Comparison of ENCODE assay signal across 22 cellular contexts in genomic region chr19:19151418-19151817, GRCh38. TPM values are rescaled to one million over a fixed set of nuclear protein-coding genes. Genes with fewer than 3 reads are reported as not detected.
DNase-seq lines count a peak whose midpoint lies in the region; ATAC-seq and TF ChIP-seq lines count a peak whose summit lies in the region.
"Had no signal": no experiment of that assay in that cellular context is flagged by ENCODE, and none has a peak within 500 bp of the region (broad histone marks: within the 10 kb centered on the region; RNA-seq: fewer than 3 reads in every experiment).

No MANE protein-coding gene starts in this region.

- H3K4me3 ChIP-seq in OCI-LY1 (ENCODE audit: low read depth, low read length, poor library complexity, severe bottlenecking), result no peak overlapping the region
- H3K4me3 ChIP-seq in osteoblast (ENCODE audit: insufficient read depth, low read length), result no peak overlapping the region
- H3K4me3 ChIP-seq: esophagus squamous epithelium, upper lobe of left lung had no signal

- H3K9me3 Mint-ChIP-seq in stimulated activated memory B cell treated with anti-CD40 and anti-IgM and Interleukin-4, amounts not matched to agents 10 μg/mL and 1 μg/mL and 100 μg/mL, for 72 hours, result peaks cover 8% of the 10 kb centered on the region
- H3K9me3 Mint-ChIP-seq: activated naive CD4-positive, alpha-beta T cell treated with anti-CD3 and anti-CD28 coated beads for 36 hours; natural killer cell treated with Interleukin-12 subunit alpha and Interleukin-12 subunit beta and Interleukin-15 and Interleukin-18, amount 100 ng/mL, for 72 hours; stimulated activated naive CD8-positive, alpha-beta T cell treated with anti-CD3 and anti-CD28 coated beads, Interleukin-15, amount 100 ng/mL, for 72 hours; T-cell had no signal

- no peak overlapping the region for H3K4me2 ChIP-seq in OCI-LY1 (ENCODE audit: low read length)
- no peak overlapping the region for H3K4me2 ChIP-seq in osteoblast (ENCODE audit: insufficient read depth, low read length)

- TF ChIP-seq CTCF in OCI-LY1 (IDR thresholded peaks at IDR 0.05; ENCODE audit: low read length) (no peak), osteoblast (IDR thresholded peaks at IDR 0.05; ENCODE audit: extremely low read depth, low read depth, low read length) (no peak)

- H3K79me2 ChIP-seq in OCI-LY1 (ENCODE audit: insufficient read depth, low read length), result 0 out of 2 replicates have a peak, but pooled peaks cover 4% of the 10 kb centered on the region
- H3K79me2 ChIP-seq in osteoblast (ENCODE audit: insufficient read depth, low read length), result no peaks in the 10 kb centered on the region

- peaks cover 46% of the 10 kb centered on the region for H3K36me3 Mint-ChIP-seq in stimulated activated memory B cell treated with anti-CD40 and anti-IgM and Interleukin-4, amounts not matched to agents 10 μg/mL and 1 μg/mL and 100 μg/mL, for 72 hours
- H3K36me3 Mint-ChIP-seq: natural killer cell treated with Interleukin-12 subunit alpha and Interleukin-12 subunit beta and Interleukin-15 and Interleukin-18, amount 100 ng/mL, for 72 hours had no signal

- peak overlapping the region; percentile 69 for H3K27ac Mint-ChIP-seq in stimulated activated memory B cell treated with anti-CD40 and anti-IgM and Interleukin-4, amounts not matched to agents 10 μg/mL and 1 μg/mL and 100 μg/mL, for 72 hours
- H3K27ac Mint-ChIP-seq: activated naive CD4-positive, alpha-beta T cell treated with anti-CD3 and anti-CD28 coated beads for 36 hours; natural killer cell treated with Interleukin-12 subunit alpha and Interleukin-12 subunit beta and Interleukin-15 and Interleukin-18, amount 100 ng/mL, for 72 hours; T-cell had no signal

- H3K4me1 ChIP-seq in OCI-LY1 (ENCODE audit: insufficient read depth, low read length, severe bottlenecking) (peaks cover 54% of the 10 kb centered on the region), osteoblast (ENCODE audit: insufficient read depth, low read length) (no peaks in the 10 kb centered on the region)
- H3K4me1 ChIP-seq: esophagus squamous epithelium, upper lobe of left lung had no signal

- H3K27me3 ChIP-seq in OCI-LY1 (ENCODE audit: insufficient read depth, low read length) (no peaks in the 10 kb centered on the region), osteoblast (ENCODE audit: insufficient read depth, low read length) (no peaks in the 10 kb centered on the region)
- H3K27me3 ChIP-seq: esophagus squamous epithelium, upper lobe of left lung had no signal

- no peaks in the 10 kb centered on the region for H3K27me3 Mint-ChIP-seq in stimulated activated memory B cell treated with anti-CD40 and anti-IgM and Interleukin-4, amounts not matched to agents 10 μg/mL and 1 μg/mL and 100 μg/mL, for 72 hours
- H3K27me3 Mint-ChIP-seq: natural killer cell treated with Interleukin-12 subunit alpha and Interleukin-12 subunit beta and Interleukin-15 and Interleukin-18, amount 100 ng/mL, for 72 hours; stimulated activated naive CD8-positive, alpha-beta T cell treated with anti-CD3 and anti-CD28 coated beads, Interleukin-15, amount 100 ng/mL, for 72 hours; T-cell had no signal

- no peak overlapping the region for H3K4me3 Mint-ChIP-seq in stimulated activated memory B cell treated with anti-CD40 and anti-IgM and Interleukin-4, amounts not matched to agents 10 μg/mL and 1 μg/mL and 100 μg/mL, for 72 hours
- H3K4me3 Mint-ChIP-seq: activated naive CD4-positive, alpha-beta T cell treated with anti-CD3 and anti-CD28 coated beads for 36 hours; natural killer cell treated with Interleukin-12 subunit alpha and Interleukin-12 subunit beta and Interleukin-15 and Interleukin-18, amount 100 ng/mL, for 72 hours; stimulated activated naive CD8-positive, alpha-beta T cell treated with anti-CD3 and anti-CD28 coated beads, Interleukin-15, amount 100 ng/mL, for 72 hours; T-cell had no signal

- peaks cover 53% of the 10 kb centered on the region for H3K4me1 Mint-ChIP-seq in stimulated activated memory B cell treated with anti-CD40 and anti-IgM and Interleukin-4, amounts not matched to agents 10 μg/mL and 1 μg/mL and 100 μg/mL, for 72 hours
- H3K4me1 Mint-ChIP-seq: stimulated activated naive CD8-positive, alpha-beta T cell treated with anti-CD3 and anti-CD28 coated beads, Interleukin-15, amount 100 ng/mL, for 72 hours; T-cell had no signal

- H3K9me3 ChIP-seq in OCI-LY1 (ENCODE audit: low read length), result no peaks in the 10 kb centered on the region
- no peaks in the 10 kb centered on the region for H3K9me3 ChIP-seq in osteoblast (ENCODE audit: low read depth, low read length)
- H3K9me3 ChIP-seq: esophagus squamous epithelium, upper lobe of left lung had no signal

- ATAC-seq in GM18870 (IDR thresholded peaks at IDR 0.05; ENCODE audit: unreplicated experiment) (peak; percentile 42), HG02588 (IDR thresholded peaks at IDR 0.05; ENCODE audit: unreplicated experiment) (peak; percentile 63), HG02970 (IDR thresholded peaks at IDR 0.05; ENCODE audit: low FRiP score, unreplicated experiment) (no peak)
- ATAC-seq in stimulated activated memory B cell treated with anti-CD40 and anti-IgM and Interleukin-4, amounts not matched to agents 10 μg/mL and 1 μg/mL and 100 μg/mL, for 72 hours, result peak; percentile 91
- ATAC-seq: stimulated activated naive CD8-positive, alpha-beta T cell treated with anti-CD3 and anti-CD28 coated beads, Interleukin-15, amount 100 ng/mL, for 72 hours; T-cell had no signal

- H3F3A ChIP-seq in OCI-LY1 (ENCODE audit: insufficient read depth, low read length), result no peaks in the 10 kb centered on the region; the same call in 1 of the 2 replicates

- DNase-seq in AG20443 (ENCODE audit: low spot score), result no peak
- DNase-seq in osteoblast (ENCODE audit: insufficient read length, low spot score, missing footprints), result no peak
- DNase-seq: activated CD4-positive, alpha-beta T cell treated with anti-CD3 and anti-CD28 coated beads, Interleukin-2, amount 50 U/mL, for 48 hours; activated naive CD4-positive, alpha-beta T cell treated with anti-CD3 and anti-CD28 coated beads for 36 hours; DND-41; effector memory CD4-positive, alpha-beta T cell; esophagus squamous epithelium; H7; mesendoderm; NCI-H1417 treated with DMSO at 0.1 percent for 48 hours; NCI-H69; SHP77 treated with DMSO at 0.1 percent for 48 hours; stimulated activated CD4-positive, alpha-beta T cell treated with anti-CD3 and anti-CD28 coated beads, Interleukin-2, amount 100 ng/mL, for 24 hours; stimulated activated naive CD8-positive, alpha-beta T cell treated with anti-CD3 and anti-CD28 coated beads, Interleukin-15, amount 100 ng/mL, for 72 hours; T-cell; upper lobe of left lung had no signal

- no peaks in the 10 kb centered on the region for H3K9me2 ChIP-seq in OCI-LY1 (ENCODE audit: low read depth, low read length)

- H3K36me3 ChIP-seq in OCI-LY1 (ENCODE audit: insufficient read depth, low read length) (peaks cover 40% of the 10 kb centered on the region; the same call in 1 of the 2 replicates), osteoblast (ENCODE audit: insufficient read depth, low read length) (peaks cover 4% of the 10 kb centered on the region)

- no peak overlapping the region for H2AFZ ChIP-seq in OCI-LY1 (ENCODE audit: low read length)
- H2AFZ ChIP-seq in osteoblast (ENCODE audit: low read length), result no peak overlapping the region

- H4K20me1 ChIP-seq in OCI-LY1 (ENCODE audit: insufficient read depth, low read length) (no peaks in the 10 kb centered on the region), osteoblast (ENCODE audit: insufficient read depth, low read length) (no peaks in the 10 kb centered on the region)

- H3K9ac ChIP-seq in OCI-LY1 (ENCODE audit: low read length), result no peak overlapping the region; the same call in 1 of the 2 replicates

- H3K27ac ChIP-seq in OCI-LY1 (ENCODE audit: low read depth, low read length, poor library complexity, severe bottlenecking) (peak overlapping the region; percentile 97), osteoblast (ENCODE audit: low read depth, low read length) (no peak overlapping the region)
- H3K27ac ChIP-seq: esophagus squamous epithelium, upper lobe of left lung had no signal

RNA-seq across cellular contexts. Expression of gene TMEM161A, which starts 13.1 kb away (rescaled TPM):
- total RNA-seq in osteoblast, result 13.8 and 15.9 TPM in 2 replicates

RNA-seq across cellular contexts. Expression of gene MEF2B, which starts 18.6 kb away (rescaled TPM):
- 0.29 and 0.36 TPM in 2 replicates for total RNA-seq in osteoblast

RNA-seq across cellular contexts. Expression of gene BORCS8, which starts 40.5 kb away (rescaled TPM):
- 16.2 and 17.4 TPM in 2 replicates for total RNA-seq in osteoblast

RNA-seq across cellular contexts. Expression of gene RFXANK, which starts 40.6 kb away (rescaled TPM):
- total RNA-seq in osteoblast, result 37.4 and 47.4 TPM in 2 replicates

RNA-seq across cellular contexts. Expression of gene NR2C2AP, which starts 51.8 kb away (rescaled TPM):
- 6.2 and 6.5 TPM in 2 replicates for total RNA-seq in osteoblast
